In genomic region chr13:59494560-59494970, GRCh38 we compare ENCODE assay signal across 12 cellular contexts.
A peak's percentile ranks its signal among the peaks of the same experiment; 100 is the strongest.
DNase-seq lines count a peak whose midpoint lies in the region; ATAC-seq and TF ChIP-seq lines count a peak whose summit lies in the region.
"Had no signal": no experiment of that assay in that cellular context is flagged by ENCODE, and none has a peak within 500 bp of the region (broad histone marks: within the 10 kb centered on the region; RNA-seq: fewer than 3 reads in every experiment).

No MANE protein-coding gene starts in this region.

- no peaks in the 10 kb centered on the region for H3K9me3 ChIP-seq in adrenal gland (replicated peaks in 1 of 3)
- H3K9me3 ChIP-seq: left lung had no signal

- intact Hi-C loops in adrenal gland (cut with DNase I) = no loop called here
- intact Hi-C loops in sciatic nerve (cut with DNase I) = no loop called here

- no peaks in the 10 kb centered on the region for H3K27me3 ChIP-seq in adrenal gland
- H3K27me3 ChIP-seq: left lung had no signal

- TF ChIP-seq CTCF in adrenal gland (IDR thresholded peaks at IDR 0.05) (no peak), fibroblast of villous mesenchyme (IDR thresholded peaks at IDR 0.05; ENCODE audit: insufficient read depth, low read depth, low read length) (no peak)

- no peak overlapping the region for H3K27ac ChIP-seq in adrenal gland
- H3K27ac ChIP-seq: left lung, parathyroid adenoma had no signal

- no peak overlapping the region for H3K4me3 ChIP-seq in adrenal gland
- no peak overlapping the region for H3K4me3 ChIP-seq in fibroblast of villous mesenchyme (ENCODE audit: low read depth, low read length)
- H3K4me3 ChIP-seq: left lung had no signal

- DNase-seq in HCEC 1CT = peak; percentile 34
- DNase-seq in adrenal gland = peak in 6 of 7 donors; percentile 11 to 67 (median 27)
- peak; percentile 48 for DNase-seq in fibroblast of villous mesenchyme (ENCODE audit: low read depth)
- no peak for DNase-seq in sciatic nerve (ENCODE audit: low spot score)
- DNase-seq in SHP77 (lab: John Stamatoyannopoulos, UW) = no peak
- no peak for DNase-seq in superior temporal gyrus (ENCODE audit: extremely low spot score)
- DNase-seq in NK-92 (lab: John Stamatoyannopoulos, UW; ENCODE audit: unreplicated experiment) = no peak
- DNase-seq: KG1, left lung had no signal

- ATAC-seq in sciatic nerve = peak; percentile 95
- ATAC-seq in GM19023 (IDR thresholded peaks at IDR 0.05; ENCODE audit: unreplicated experiment) = no peak
- ATAC-seq: HCT116, left lung had no signal

- peaks cover 0 to 6% of the 10 kb centered on the region in 2 donors for H3K4me1 ChIP-seq in adrenal gland (replicated peaks in 1 of 2)
- H3K4me1 ChIP-seq: left lung had no signal

- no peaks in the 10 kb centered on the region for H3K36me3 ChIP-seq in adrenal gland (replicated peaks in 1 of 2)
- H3K36me3 ChIP-seq: left lung had no signal

- WGBS in adrenal gland, 4 donors = 29 to 52% (median 39%) methylated on average over 4 of the region's 4 CpGs

- no peak for TF ChIP-seq POLR2A in adrenal gland (IDR thresholded peaks at IDR 0.05)

Comparison
In these comparisons a context has a peak if more than half of its experiments do, and no peak if none do; other contexts are left out.
1. DNase-seq: peak in HCEC 1CT (single experiment), adrenal gland (6 of 7) and fibroblast of villous mesenchyme (single experiment); none in sciatic nerve (single experiment), SHP77 (0 of 2), superior temporal gyrus (single experiment) and NK-92 (single experiment).